Comparison of ENCODE assay signal across 14 cellular contexts in genomic region chr14:46769292-46769691, GRCh38.
DNase-seq lines count a peak whose midpoint lies in the region; ATAC-seq and TF ChIP-seq lines count a peak whose summit lies in the region.
"Had no signal": no experiment of that assay in that cellular context is flagged by ENCODE, and none has a peak within 500 bp of the region (broad histone marks: within the 10 kb centered on the region; RNA-seq: fewer than 3 reads in every experiment).

No MANE protein-coding gene starts in this region.

- no peaks in the 10 kb centered on the region for H3K4me1 Mint-ChIP-seq in MCF 10A (ENCODE audit: insufficient read depth, unreplicated experiment)
- no peaks in the 10 kb centered on the region for H3K4me1 Mint-ChIP-seq in activated naive CD4-positive, alpha-beta T cell treated with anti-CD3 and anti-CD28 coated beads, Interleukin-2, amount 10 ng/mL, durations not matched to agents 7 days and 5 days

- H3K36me3 Mint-ChIP-seq in MCF 10A (ENCODE audit: insufficient read depth, unreplicated experiment), result no peaks in the 10 kb centered on the region
- no peaks in the 10 kb centered on the region for H3K36me3 Mint-ChIP-seq in activated naive CD4-positive, alpha-beta T cell treated with anti-CD3 and anti-CD28 coated beads, Interleukin-2, amount 10 ng/mL, durations not matched to agents 7 days and 5 days

- CTCF ChIA-PET in MCF 10A (lab: Yijun Ruan, JAX), result interaction anchor here (1.1 kb wide), 1 partner anchor 20 kb away, joined by 3 read pairs; no protein-coding TSS in a partner anchor
- CTCF ChIA-PET in activated naive CD4-positive, alpha-beta T cell treated with anti-CD3 and anti-CD28 coated beads, Interleukin-2, amount 10 ng/mL, durations not matched to agents 7 days and 5 days (lab: Charles Lee), result no interaction called here

- H3K4me3 ChIP-seq in esophagus squamous epithelium, result no peak overlapping the region

- WGBS in esophagus squamous epithelium, 2 donors, result 31 to 72% methylated on average over 1 of the region's 1 CpG

- peak; percentile 19 for DNase-seq in GM13977 (ENCODE audit: low spot score)
- no peak for DNase-seq in MCF 10A (ENCODE audit: unreplicated experiment)
- no peak for DNase-seq in activated naive CD4-positive, alpha-beta T cell treated with anti-CD3 and anti-CD28 coated beads, Interleukin-2, amount 10 ng/mL, durations not matched to agents 7 days and 5 days
- no peak for DNase-seq in activated gamma-delta T cell treated with Interleukin-2 at 50 U/mL for 16 hours
- DNase-seq in esophagus squamous epithelium (lab: John Stamatoyannopoulos, UW), result no peak
- DNase-seq: activated CD8-positive, alpha-beta memory T cell treated with anti-CD3 and anti-CD28 coated beads for 24 hours; aorta; BE2C; erythroblast; NCI-H226; stimulated activated CD4-positive, alpha-beta T cell treated with anti-CD3 and anti-CD28 coated beads, Interleukin-2, amount 100 ng/mL, for 24 hours had no signal

- no peak overlapping the region for H3K27ac Mint-ChIP-seq in MCF 10A (ENCODE audit: low read depth, unreplicated experiment)
- no peak overlapping the region for H3K27ac Mint-ChIP-seq in activated naive CD4-positive, alpha-beta T cell treated with anti-CD3 and anti-CD28 coated beads, Interleukin-2, amount 10 ng/mL, durations not matched to agents 7 days and 5 days

- H3K36me3 ChIP-seq in esophagus squamous epithelium, result no peaks in the 10 kb centered on the region
- H3K36me3 ChIP-seq: BE2C had no signal

- intact Hi-C loops in MCF 10A (cut with micrococcal nuclease), result no loop called here
- intact Hi-C loops in esophagus squamous epithelium (cut with DNase I), result no loop called here

- no peaks in the 10 kb centered on the region for H3K4me1 ChIP-seq in esophagus squamous epithelium
- H3K4me1 ChIP-seq: BE2C had no signal

- POLR2A ChIA-PET in MCF 10A (lab: Yijun Ruan, JAX), result no interaction called here

- peaks cover 41% of the 10 kb centered on the region for H3K27me3 Mint-ChIP-seq in MCF 10A (ENCODE audit: insufficient read depth, unreplicated experiment)
- no peaks in the 10 kb centered on the region for H3K27me3 Mint-ChIP-seq in activated naive CD4-positive, alpha-beta T cell treated with anti-CD3 and anti-CD28 coated beads, Interleukin-2, amount 10 ng/mL, durations not matched to agents 7 days and 5 days

- H3K9me3 Mint-ChIP-seq in MCF 10A (ENCODE audit: unreplicated experiment), result no peaks in the 10 kb centered on the region
- peaks cover 2% of the 10 kb centered on the region for H3K9me3 Mint-ChIP-seq in activated naive CD4-positive, alpha-beta T cell treated with anti-CD3 and anti-CD28 coated beads, Interleukin-2, amount 10 ng/mL, durations not matched to agents 7 days and 5 days

- in situ Hi-C loops in GM13977 (cut with MboI; ENCODE audit: low pct_unique_long_range_greater_than_20kb, low sequenced_read_pairs, unreplicated experiment), result no loop called here

- BruUV-seq in MCF 10A (replicated peaks; lab: Mats Ljungman, UMichigan), result no TSS peak

- H3K27me3 ChIP-seq in esophagus squamous epithelium, result no peaks in the 10 kb centered on the region
- H3K27me3 ChIP-seq: BE2C had no signal

- ATAC-seq in GM19452 (IDR thresholded peaks at IDR 0.05; ENCODE audit: unreplicated experiment), result peak; percentile 90
- ATAC-seq in HG02884 (IDR thresholded peaks at IDR 0.05; ENCODE audit: unreplicated experiment), result peak; percentile 99
- ATAC-seq in HG03571 (IDR thresholded peaks at IDR 0.05; ENCODE audit: unreplicated experiment), result peak; percentile 99

- H3K4me3 Mint-ChIP-seq in MCF 10A (ENCODE audit: unreplicated experiment), result no peak overlapping the region
- no peak overlapping the region for H3K4me3 Mint-ChIP-seq in activated naive CD4-positive, alpha-beta T cell treated with anti-CD3 and anti-CD28 coated beads, Interleukin-2, amount 10 ng/mL, durations not matched to agents 7 days and 5 days

- no peak for TF ChIP-seq POLR2A in esophagus squamous epithelium (IDR thresholded peaks at IDR 0.05)

- no peak overlapping the region for H3K27ac ChIP-seq in esophagus squamous epithelium

- TF ChIP-seq CTCF in GM13977 (IDR thresholded peaks at IDR 0.05; ENCODE audit: extremely low read depth, insufficient read depth, missing control alignments) (no peak), MCF 10A (IDR thresholded peaks at IDR 0.05; ENCODE audit: unreplicated experiment) (no peak), esophagus squamous epithelium (IDR thresholded peaks at IDR 0.05) (no peak)

- H3K9me3 ChIP-seq in esophagus squamous epithelium, result no peaks in the 10 kb centered on the region
- H3K9me3 ChIP-seq: BE2C had no signal
